In genomic region chr1:12078938-12079861, GRCh38 we compare ENCODE assay signal across 9 cellular contexts. TPM values are rescaled to one million over a fixed set of nuclear protein-coding genes. Genes with fewer than 3 reads are reported as not detected.
A peak's percentile ranks its signal among the peaks of the same experiment; 100 is the strongest.
DNase-seq lines count a peak whose midpoint lies in the region; ATAC-seq and TF ChIP-seq lines count a peak whose summit lies in the region.
"Had no signal": no experiment of that assay in that cellular context is flagged by ENCODE, and none has a peak within 500 bp of the region (broad histone marks: within the 10 kb centered on the region; RNA-seq: fewer than 3 reads in every experiment).

No MANE protein-coding gene starts in this region.

- H3K4me1 ChIP-seq in gastrocnemius medialis (no peaks in the 10 kb centered on the region), sigmoid colon (peaks cover 0 to 11% (median 5%) of the 10 kb centered on the region in 4 donors)

- H3K27ac ChIP-seq in gastrocnemius medialis (no peak overlapping the region), sigmoid colon (no peak overlapping the region)

- no peak for TF ChIP-seq EP300 in sigmoid colon (IDR thresholded peaks at IDR 0.05)

- CTCF ChIA-PET in AG04449 (lab: Yijun Ruan, JAX) = interaction anchor here (0.6 to 6.0 kb wide), 30 partner anchors 8 to 242 kb away, joined by 3 to 56 read pairs (median 4); partner anchors contain the start of gene MIIP

- in situ Hi-C loops in gastrocnemius medialis (cut with MboI; ENCODE audit: low sequenced_read_pairs in 4 of 4) = no loop called here

- 29 to 46% methylated on average over 23 of the region's 23 CpGs for WGBS in sigmoid colon, 2 donors

- no peak for ATAC-seq in gastrocnemius medialis
- ATAC-seq: naive thymus-derived CD8-positive, alpha-beta T cell had no signal

- POLR2A ChIA-PET in AG04449 (lab: Yijun Ruan, JAX) = interaction anchor here (1.0 to 1.3 kb wide), 3 partner anchors 12 to 169 kb away, joined by 3 to 4 read pairs (median 4); no protein-coding TSS in a partner anchor

- intact Hi-C loops in gastrocnemius medialis (cut with DNase I; ENCODE audit: low total_unique reads) = no loop called here
- intact Hi-C loops in sigmoid colon (cut with DNase I) = no loop called here

- no peaks in the 10 kb centered on the region for H3K9me3 ChIP-seq in gastrocnemius medialis
- H3K9me3 ChIP-seq in sigmoid colon = no peaks in the 10 kb centered on the region

- H3K4me3 ChIP-seq in AG04449 (ENCODE audit: low read depth, low read length) = no peak overlapping the region
- H3K4me3 ChIP-seq in GM06990 (replicated peaks; ENCODE audit: low read depth, low read length) = peak overlapping the region; percentile 50
- H3K4me3 ChIP-seq in HFF-Myc (replicated peaks; ENCODE audit: low read depth, low read length) = no peak overlapping the region
- no peak overlapping the region for H3K4me3 ChIP-seq in fibroblast of pulmonary artery (replicated peaks; ENCODE audit: low read depth, low read length)
- H3K4me3 ChIP-seq in gastrocnemius medialis = no peak overlapping the region
- H3K4me3 ChIP-seq in sigmoid colon = no peak overlapping the region

- peak; percentile 70 for TF ChIP-seq CTCF in AG04449 (IDR thresholded peaks at IDR 0.05; ENCODE audit: insufficient read depth, low read length, missing control alignments)
- peak; percentile 68 for TF ChIP-seq CTCF in GM06990 (IDR thresholded peaks at IDR 0.05; ENCODE audit: insufficient read depth, low read length, poor library complexity, severe bottlenecking)
- TF ChIP-seq CTCF in HFF-Myc (IDR thresholded peaks at IDR 0.05; ENCODE audit: low read depth, low read length, missing control alignments) = peak; percentile 70
- TF ChIP-seq CTCF in fibroblast of pulmonary artery (IDR thresholded peaks at IDR 0.05; ENCODE audit: low read length, missing control alignments) = peak; percentile 78
- TF ChIP-seq CTCF in gastrocnemius medialis (IDR thresholded peaks at IDR 0.05 in 4 of 5, conservative IDR thresholded peaks at IDR 0.05 in 1 of 5) = peak in 3 of 5 experiments; percentile 11 to 40 (median 37)
- TF ChIP-seq CTCF in sigmoid colon (IDR thresholded peaks at IDR 0.05) = no peak

- DNase-seq in AG04449 (ENCODE audit: low read depth, low spot score) (no peak), GM06990 (ENCODE audit: extremely low read depth, insufficient read length) (peak; percentile 81), HFF-Myc (ENCODE audit: extremely low read depth, low read depth) (peak; percentile 31), NCI-H1092 (lab: John Stamatoyannopoulos, UW) (peak; percentile 38), fibroblast of pulmonary artery (ENCODE audit: low read depth) (peak; percentile 70), gastrocnemius medialis (no peak), sigmoid colon (no peak)
- peak; percentile 28 for DNase-seq in activated CD4-positive, alpha-beta T cell treated with anti-CD3 and anti-CD28 coated beads, Interleukin-2, amount 50 U/mL, for 1 hour

- H3K27me3 ChIP-seq in GM06990 (replicated peaks; ENCODE audit: control insufficient read depth, insufficient read depth, low read length) (no peaks in the 10 kb centered on the region), gastrocnemius medialis (peaks cover 0 to 8% (median 4%) of the 10 kb centered on the region in 3 donors), sigmoid colon (no peaks in the 10 kb centered on the region)

- H3K36me3 ChIP-seq in GM06990 (ENCODE audit: control insufficient read depth, insufficient read depth, low read length) (peaks cover 12% of the 10 kb centered on the region), gastrocnemius medialis (no peaks in the 10 kb centered on the region), sigmoid colon (no peaks in the 10 kb centered on the region)

- TF ChIP-seq POLR2A in gastrocnemius medialis (IDR thresholded peaks at IDR 0.05) (no peak), sigmoid colon (IDR thresholded peaks at IDR 0.05) (no peak)

RNA-seq across cellular contexts. Expression of gene TNFRSF8, which starts 16.1 kb away (rescaled TPM):
- total RNA-seq in gastrocnemius medialis (1 to 10 TPM; 1.1 to 2.6 (median 1.4) TPM), sigmoid colon (1 to 10 TPM in 1 of 4 donors, under 1 TPM in 3; 0.68 to 1.1 (median 0.77) TPM)
- 1 to 10 TPM in 1 of 3 donors, under 1 TPM in 1, not detected in 1; 0.92 to 1.8 TPM for polyA plus RNA-seq in sigmoid colon
- total RNA-seq: naive thymus-derived CD8-positive, alpha-beta T cell had no signal
- polyA plus RNA-seq: naive thymus-derived CD8-positive, alpha-beta T cell had no signal

RNA-seq across cellular contexts. Expression of gene MIIP, which starts 59.9 kb away (rescaled TPM):
- total RNA-seq in gastrocnemius medialis (10 to 100 TPM; 32.4 to 43.1 (median 40.1) TPM), sigmoid colon (10 to 100 TPM; 23.7 to 31.2 (median 27.4) TPM)
- 10 to 100 TPM; 12.7 to 32.6 (median 18.0) TPM for polyA plus RNA-seq in sigmoid colon

Comparison
In these comparisons a context has a peak if more than half of its experiments do, and no peak if none do; other contexts are left out.
1. DNase-seq: peak in GM06990 (single experiment), HFF-Myc (single experiment), NCI-H1092 (single experiment), activated CD4-positive, alpha-beta T cell treated with anti-CD3 and anti-CD28 coated beads, Interleukin-2, amount 50 U/mL, for 1 hour (single experiment) and fibroblast of pulmonary artery (single experiment); none in AG04449 (single experiment), gastrocnemius medialis (0 of 2) and sigmoid colon (single experiment).
2. CTCF ChIP-seq: peak in AG04449 (single experiment), GM06990 (single experiment), HFF-Myc (single experiment), fibroblast of pulmonary artery (single experiment) and gastrocnemius medialis (3 of 5); none in sigmoid colon (0 of 4).